8 cellular contexts compared by ENCODE assay signal in genomic region chr15:75928680-75929608, GRCh38. TPM values are rescaled to one million over a fixed set of nuclear protein-coding genes. Genes with fewer than 3 reads are reported as not detected.
DNase-seq lines count a peak whose midpoint lies in the region; FAIRE-seq and TF ChIP-seq lines count a peak whose summit lies in the region.
"Had no signal": no experiment of that assay in that cellular context is flagged by ENCODE, and none has a peak within 500 bp of the region (broad histone marks: within the 10 kb centered on the region; RNA-seq: fewer than 3 reads in every experiment).

No MANE protein-coding gene starts in this region.

- H3K36me3 Mint-ChIP-seq in nephron (ENCODE audit: low read depth) = peaks cover 38% of the 10 kb centered on the region

- no peaks in the 10 kb centered on the region for H3K27me3 Mint-ChIP-seq in nephron (ENCODE audit: low read depth)

- TF ChIP-seq RAD21 in Ishikawa (IDR thresholded peaks at IDR 0.05; ENCODE audit: low read depth) = peak; percentile 37; the same call in 1 of the 2 replicates

- in situ Hi-C loops in G401 (cut with HindIII; ENCODE audit: low sequenced_read_pairs) (no loop called here), astrocyte of the cerebellum (cut with HindIII; ENCODE audit: low sequenced_read_pairs) (no loop called here)

- TF ChIP-seq POLR2A in H54 (IDR thresholded peaks at IDR 0.05; ENCODE audit: low read depth, low read length) = no peak

- H3K27ac Mint-ChIP-seq in nephron = no peak overlapping the region

- TF ChIP-seq CTCF in astrocyte of the cerebellum (IDR thresholded peaks at IDR 0.05; ENCODE audit: low read depth, low read length, missing control alignments) = peak; percentile 57
- peak; percentile 47 to 50 (median 49) for TF ChIP-seq CTCF in nephron (IDR thresholded peaks at IDR 0.05; ENCODE audit: unreplicated experiment in 3 of 3)

- H3K4me3 ChIP-seq in astrocyte of the cerebellum (ENCODE audit: low read depth, low read length) = no peak overlapping the region
- H3K4me3 ChIP-seq: upper lobe of left lung had no signal

- DNase-seq in G401 (ENCODE audit: low spot score) (peak; percentile 35), astrocyte of the cerebellum (ENCODE audit: low read depth) (no peak), NCI-H1105 (lab: John Stamatoyannopoulos, UW) (no peak), H54 (ENCODE audit: insufficient read length, low spot score) (no peak)
- no peak for DNase-seq in activated CD4-positive, CD25-positive, alpha-beta regulatory T cell (lab: John Stamatoyannopoulos, UW)
- DNase-seq: upper lobe of left lung had no signal

- no peaks in the 10 kb centered on the region for H3K4me1 Mint-ChIP-seq in nephron

- no peaks in the 10 kb centered on the region for H3K9me3 Mint-ChIP-seq in nephron

- no peak for TF ChIP-seq EP300 in Ishikawa (IDR thresholded peaks at IDR 0.05; ENCODE audit: borderline replicate concordance)

- no peak overlapping the region for H3K4me3 Mint-ChIP-seq in nephron

- no peak for FAIRE-seq in H54 (lab: Jason Lieb, UNC)

TF ChIP-seq in Ishikawa, 13 proteins besides CTCF, POLR2A, EP300 and RAD21:
- TF ChIP-seq, protein P1, sequence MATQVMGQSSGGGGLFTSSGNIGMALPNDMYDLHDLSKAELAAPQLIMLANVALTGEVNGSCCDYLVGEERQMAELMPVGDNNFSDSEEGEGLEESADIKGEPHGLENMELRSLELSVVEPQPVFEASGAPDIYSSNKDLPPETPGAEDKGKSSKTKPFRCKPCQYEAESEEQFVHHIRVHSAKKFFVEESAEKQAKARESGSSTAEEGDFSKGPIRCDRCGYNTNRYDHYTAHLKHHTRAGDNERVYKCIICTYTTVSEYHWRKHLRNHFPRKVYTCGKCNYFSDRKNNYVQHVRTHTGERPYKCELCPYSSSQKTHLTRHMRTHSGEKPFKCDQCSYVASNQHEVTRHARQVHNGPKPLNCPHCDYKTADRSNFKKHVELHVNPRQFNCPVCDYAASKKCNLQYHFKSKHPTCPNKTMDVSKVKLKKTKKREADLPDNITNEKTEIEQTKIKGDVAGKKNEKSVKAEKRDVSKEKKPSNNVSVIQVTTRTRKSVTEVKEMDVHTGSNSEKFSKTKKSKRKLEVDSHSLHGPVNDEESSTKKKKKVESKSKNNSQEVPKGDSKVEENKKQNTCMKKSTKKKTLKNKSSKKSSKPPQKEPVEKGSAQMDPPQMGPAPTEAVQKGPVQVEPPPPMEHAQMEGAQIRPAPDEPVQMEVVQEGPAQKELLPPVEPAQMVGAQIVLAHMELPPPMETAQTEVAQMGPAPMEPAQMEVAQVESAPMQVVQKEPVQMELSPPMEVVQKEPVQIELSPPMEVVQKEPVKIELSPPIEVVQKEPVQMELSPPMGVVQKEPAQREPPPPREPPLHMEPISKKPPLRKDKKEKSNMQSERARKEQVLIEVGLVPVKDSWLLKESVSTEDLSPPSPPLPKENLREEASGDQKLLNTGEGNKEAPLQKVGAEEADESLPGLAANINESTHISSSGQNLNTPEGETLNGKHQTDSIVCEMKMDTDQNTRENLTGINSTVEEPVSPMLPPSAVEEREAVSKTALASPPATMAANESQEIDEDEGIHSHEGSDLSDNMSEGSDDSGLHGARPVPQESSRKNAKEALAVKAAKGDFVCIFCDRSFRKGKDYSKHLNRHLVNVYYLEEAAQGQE (IDR thresholded peaks at IDR 0.05; ENCODE audit: low read depth) = no peak
- TF ChIP-seq CEBPB (IDR thresholded peaks at IDR 0.05) (no peak), ZBTB7A (IDR thresholded peaks at IDR 0.05; ENCODE audit: low read depth) (no peak), MAX (IDR thresholded peaks at IDR 0.05) (no peak), CREB1 (IDR thresholded peaks at IDR 0.05; ENCODE audit: low read depth) (no peak), TEAD4 (IDR thresholded peaks at IDR 0.05) (no peak), TCF12 (IDR thresholded peaks at IDR 0.05; ENCODE audit: low read depth) (no peak), NFIC (IDR thresholded peaks at IDR 0.05) (no peak), FOXM1 (IDR thresholded peaks at IDR 0.05; ENCODE audit: borderline replicate concordance, low read depth) (no peak), EGR1 (IDR thresholded peaks at IDR 0.05) (no peak), TAF1 (IDR thresholded peaks at IDR 0.05; ENCODE audit: low read depth) (no peak), YY1 (IDR thresholded peaks at IDR 0.05; ENCODE audit: low read depth) (no peak)
- TF ChIP-seq, protein P2, sequence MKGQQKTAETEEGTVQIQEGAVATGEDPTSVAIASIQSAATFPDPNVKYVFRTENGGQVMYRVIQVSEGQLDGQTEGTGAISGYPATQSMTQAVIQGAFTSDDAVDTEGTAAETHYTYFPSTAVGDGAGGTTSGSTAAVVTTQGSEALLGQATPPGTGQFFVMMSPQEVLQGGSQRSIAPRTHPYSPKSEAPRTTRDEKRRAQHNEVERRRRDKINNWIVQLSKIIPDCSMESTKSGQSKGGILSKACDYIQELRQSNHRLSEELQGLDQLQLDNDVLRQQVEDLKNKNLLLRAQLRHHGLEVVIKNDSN (IDR thresholded peaks at IDR 0.05) = no peak

RNA-seq across cellular contexts. Expression of gene FBXO22, which starts 25.3 kb away (rescaled TPM):
- 84.9 and 111 TPM in 2 replicates for total RNA-seq in G401 (2014; rRNA removed; shearing (Covaris generic))
